1 cellular context compared by ENCODE assay signal in the genomic region with DNA sequence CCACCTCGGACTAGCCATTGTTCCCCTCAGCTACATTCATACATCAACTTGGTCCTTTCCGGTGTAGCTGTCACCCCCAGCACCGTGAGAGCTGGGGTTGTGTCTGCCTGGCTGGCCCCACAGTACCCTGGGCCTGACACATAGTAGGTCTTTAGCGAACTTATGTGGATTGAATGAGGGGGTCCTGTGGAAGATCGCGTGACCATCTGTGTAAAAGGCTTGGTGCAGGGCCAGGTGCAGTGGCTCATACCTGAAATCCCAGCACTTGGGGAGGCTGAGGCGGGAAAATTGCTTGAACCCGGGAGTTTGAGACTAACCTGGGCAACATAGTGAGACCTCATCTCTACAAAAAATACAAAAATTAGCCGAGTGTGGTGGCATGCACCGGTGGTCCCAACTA.
TF ChIP-seq lines count a peak whose summit lies in the region.

No MANE protein-coding gene starts in this region.

TF ChIP-seq in GM23338, 12 proteins besides CTCF, POLR2A, EP300 and RAD21:
- TF ChIP-seq ZNF462 (CRISPR knock-in tag; IDR thresholded peaks at IDR 0.05), result no peak
- TF ChIP-seq JUNB (IDR thresholded peaks at IDR 0.05; ENCODE audit: unreplicated experiment), result no peak
- no peak for TF ChIP-seq EZH2 (IDR thresholded peaks at IDR 0.05; ENCODE audit: low read depth, unreplicated experiment)
- TF ChIP-seq EZH2phosphoT487 (IDR thresholded peaks at IDR 0.05; ENCODE audit: unreplicated experiment), result no peak
- TF ChIP-seq, protein P1, sequence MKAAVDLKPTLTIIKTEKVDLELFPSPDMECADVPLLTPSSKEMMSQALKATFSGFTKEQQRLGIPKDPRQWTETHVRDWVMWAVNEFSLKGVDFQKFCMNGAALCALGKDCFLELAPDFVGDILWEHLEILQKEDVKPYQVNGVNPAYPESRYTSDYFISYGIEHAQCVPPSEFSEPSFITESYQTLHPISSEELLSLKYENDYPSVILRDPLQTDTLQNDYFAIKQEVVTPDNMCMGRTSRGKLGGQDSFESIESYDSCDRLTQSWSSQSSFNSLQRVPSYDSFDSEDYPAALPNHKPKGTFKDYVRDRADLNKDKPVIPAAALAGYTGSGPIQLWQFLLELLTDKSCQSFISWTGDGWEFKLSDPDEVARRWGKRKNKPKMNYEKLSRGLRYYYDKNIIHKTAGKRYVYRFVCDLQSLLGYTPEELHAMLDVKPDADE (IDR thresholded peaks at IDR 0.05), result no peak
- no peak for TF ChIP-seq REST (IDR thresholded peaks at IDR 0.05; ENCODE audit: unreplicated experiment)
- TF ChIP-seq ZNF114 (CRISPR knock-in tag; IDR thresholded peaks at IDR 0.05), result no peak
- no peak for TF ChIP-seq CREB1 (CRISPR knock-in tag; IDR thresholded peaks at IDR 0.05; ENCODE audit: low read depth)
